Comparison of ENCODE assay signal across 26 cellular contexts in the genomic region with DNA sequence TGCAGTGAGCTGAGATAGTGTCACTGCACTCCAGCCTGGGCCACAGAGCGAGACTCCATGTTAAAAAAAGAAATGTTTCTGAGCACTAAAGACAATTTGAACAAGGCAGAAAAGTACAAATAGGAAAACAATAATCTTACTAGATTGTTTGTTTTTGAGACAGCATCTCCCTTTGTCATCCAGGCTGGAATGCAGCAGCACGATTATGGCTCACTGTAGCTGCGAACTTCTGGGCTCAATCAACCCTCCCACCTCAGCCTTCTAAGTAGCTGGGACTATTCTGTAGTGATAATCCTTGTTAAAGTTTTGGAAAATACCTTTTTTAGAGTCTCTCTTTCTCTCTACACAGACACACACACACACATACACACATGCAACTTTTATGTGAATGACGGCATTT.
DNase-seq lines count a peak whose midpoint lies in the region; ATAC-seq and TF ChIP-seq lines count a peak whose summit lies in the region.
"Had no signal": no experiment of that assay in that cellular context is flagged by ENCODE, and none has a peak within 500 bp of the region (broad histone marks: within the 10 kb centered on the region; RNA-seq: fewer than 3 reads in every experiment).

No MANE protein-coding gene starts in this region.

- no peak overlapping the region for H3K4me3 ChIP-seq in left ventricle myocardium inferior
- H3K4me3 ChIP-seq in coronary artery, result no peak overlapping the region
- no peak overlapping the region for H3K4me3 ChIP-seq in psoas muscle
- H3K4me3 ChIP-seq: BLaER1 treated with 17β-estradiol and CSF1 and Interleukin-3, amounts not matched to agents 10 nM and 100 nM; body of pancreas; lower lobe of right lung; pancreas; upper lobe of right lung had no signal

- ATAC-seq in Right ventricle myocardium superior (ENCODE audit: poor library complexity) (no peak), psoas muscle (no peak)
- ATAC-seq in activated T-cell treated with anti-CD3 and anti-CD28 coated beads, Interleukin-2, amount 50 U/mL, for 4 hours, result no peak
- ATAC-seq: activated naive CD4-positive, alpha-beta T cell treated with anti-CD3 and anti-CD28 coated beads, Interleukin-2, amount 50 U/mL, for 72 hours; body of pancreas; lower lobe of right lung; pancreas; upper lobe of right lung had no signal

- H3K27me3 ChIP-seq in left ventricle myocardium inferior (ENCODE audit: low read depth) (no peaks in the 10 kb centered on the region), psoas muscle (ENCODE audit: insufficient read depth in 3 of 3, low read length in 2 of 3) (no peaks in the 10 kb centered on the region)
- H3K27me3 ChIP-seq: BLaER1 treated with 17β-estradiol and CSF1 and Interleukin-3, amounts not matched to agents 10 nM and 100 nM; body of pancreas; pancreas; upper lobe of right lung had no signal

- 81 to 91% (median 83%) methylated on average over 4 of the region's 4 CpGs for WGBS in psoas muscle, 3 donors

- H3K4me3 Mint-ChIP-seq in activated T-cell treated with anti-CD3 and anti-CD28 coated beads, Interleukin-2, amount 50 U/mL, for 4 hours, result no peak overlapping the region
- H3K4me3 Mint-ChIP-seq: naive B cell; stimulated activated naive CD8-positive, alpha-beta T cell treated with anti-CD3 and anti-CD28 coated beads, Interleukin-15, Interleukin-2, amounts not matched to agents 100 ng/mL and 50 ng/mL, for 24 hours had no signal

- no peaks in the 10 kb centered on the region for H3K9me3 Mint-ChIP-seq in activated T-cell treated with anti-CD3 and anti-CD28 coated beads, Interleukin-2, amount 50 U/mL, for 4 hours
- H3K9me3 Mint-ChIP-seq: activated naive CD4-positive, alpha-beta T cell treated with anti-CD3 and anti-CD28 coated beads, Interleukin-2, amount 50 U/mL, for 72 hours; naive B cell; stimulated activated naive CD8-positive, alpha-beta T cell treated with anti-CD3 and anti-CD28 coated beads, Interleukin-15, Interleukin-2, amounts not matched to agents 100 ng/mL and 50 ng/mL, for 24 hours had no signal

- H3K27me3 Mint-ChIP-seq in activated T-cell treated with anti-CD3 and anti-CD28 coated beads, Interleukin-2, amount 50 U/mL, for 4 hours (ENCODE audit: low read depth), result no peaks in the 10 kb centered on the region
- H3K27me3 Mint-ChIP-seq: naive B cell; stimulated activated naive CD8-positive, alpha-beta T cell treated with anti-CD3 and anti-CD28 coated beads, Interleukin-15, Interleukin-2, amounts not matched to agents 100 ng/mL and 50 ng/mL, for 24 hours had no signal

- peaks cover 12% of the 10 kb centered on the region for H3K4me1 Mint-ChIP-seq in activated T-cell treated with anti-CD3 and anti-CD28 coated beads, Interleukin-2, amount 50 U/mL, for 4 hours (ENCODE audit: low read depth)

- H3K36me3 ChIP-seq in left ventricle myocardium inferior (no peaks in the 10 kb centered on the region), psoas muscle (ENCODE audit: insufficient read depth in 1 of 2, low read depth in 1 of 2) (no peaks in the 10 kb centered on the region)
- H3K36me3 ChIP-seq: lower lobe of right lung, pancreas, upper lobe of right lung had no signal

- peaks cover 14% of the 10 kb centered on the region for H3K36me3 Mint-ChIP-seq in activated T-cell treated with anti-CD3 and anti-CD28 coated beads, Interleukin-2, amount 50 U/mL, for 4 hours (ENCODE audit: insufficient read depth)

- DNase-seq in left ventricle myocardium inferior (no peak), Right ventricle myocardium superior (no peak), coronary artery (ENCODE audit: low spot score) (no peak), psoas muscle (no peak), DMS 273 (lab: John Stamatoyannopoulos, UW; ENCODE audit: unreplicated experiment) (no peak), NOMO-1 treated with DMSO at 0.1 percent for 48 hours (lab: John Stamatoyannopoulos, UW; ENCODE audit: unreplicated experiment) (no peak)
- no peak for DNase-seq in activated T-cell treated with anti-CD3 and anti-CD28 coated beads, Interleukin-2, amount 50 U/mL, for 4 hours
- no peak for DNase-seq in stimulated activated CD4-positive, alpha-beta T cell treated with anti-CD3 and anti-CD28 coated beads, Interleukin-2, amount 100 ng/mL, for 48 hours
- DNase-seq: ACHN; activated CD4-positive, alpha-beta T cell treated with anti-CD3 and anti-CD28 coated beads for 1 hour; body of pancreas; Calu3; hippocampal formation; lower lobe of right lung; naive B cell; NCI-H1105; NCI-H2081; NCI-H446 treated with DMSO at 0.1 percent for 48 hours; pancreas; small intestine; stimulated activated CD4-positive, alpha-beta T cell treated with anti-CD3 and anti-CD28 coated beads, Interleukin-4, amount 100 ng/mL, for 24 hours; T1000; upper lobe of right lung had no signal

- H3K9me3 ChIP-seq in left ventricle myocardium inferior (replicated peaks) (no peaks in the 10 kb centered on the region), psoas muscle (no peaks in the 10 kb centered on the region)
- H3K9me3 ChIP-seq: BLaER1 treated with 17β-estradiol and CSF1 and Interleukin-3, amounts not matched to agents 10 nM and 100 nM; body of pancreas; lower lobe of right lung; pancreas; upper lobe of right lung had no signal

- no peak for TF ChIP-seq CTCF in left ventricle myocardium inferior (IDR thresholded peaks at IDR 0.05; ENCODE audit: borderline replicate concordance)
- no peak for TF ChIP-seq CTCF in coronary artery (IDR thresholded peaks at IDR 0.05)
- TF ChIP-seq CTCF in psoas muscle (IDR thresholded peaks at IDR 0.05), result no peak

- intact Hi-C loops in left ventricle myocardium inferior (cut with micrococcal nuclease) (no loop called here), Right ventricle myocardium superior (cut with DNase I) (no loop called here), psoas muscle (cut with DNase I) (loop anchor here in 1 of 2 donors (5.0 to 10.0 kb wide), 2 partner anchors 74 to 106 kb away; a partner anchor contains a TSS)

- peak overlapping the region; percentile 83 for H3K27ac ChIP-seq in left ventricle myocardium inferior (replicated peaks)
- peak overlapping the region; percentile 57 to 98 for H3K27ac ChIP-seq in coronary artery
- H3K27ac ChIP-seq in psoas muscle, result peak overlapping the region; percentile 98
- H3K27ac ChIP-seq: BLaER1 treated with 17β-estradiol and CSF1 and Interleukin-3, amounts not matched to agents 10 nM and 100 nM; body of pancreas; lower lobe of right lung; pancreas; upper lobe of right lung had no signal

- H3K4me1 ChIP-seq in left ventricle myocardium inferior, result peaks cover 95% of the 10 kb centered on the region
- H3K4me1 ChIP-seq in psoas muscle, result peaks cover 70% of the 10 kb centered on the region
